ENCODE assay signal across 19 cellular contexts in genomic region chr5:105929865-105930264, GRCh38.
A peak's percentile ranks its signal among the peaks of the same experiment; 100 is the strongest.
DNase-seq lines count a peak whose midpoint lies in the region; ATAC-seq, FAIRE-seq and TF ChIP-seq lines count a peak whose summit lies in the region.
"Had no signal": no experiment of that assay in that cellular context is flagged by ENCODE, and none has a peak within 500 bp of the region (broad histone marks: within the 10 kb centered on the region; RNA-seq: fewer than 3 reads in every experiment).

No MANE protein-coding gene starts in this region.

- H4K5ac ChIP-seq in IMR-90 (ENCODE audit: low read depth, low read length), result no peak overlapping the region

- no peaks in the 10 kb centered on the region for H3K36me3 ChIP-seq in HepG2 (replicated peaks in 1 of 2; ENCODE audit: control insufficient read depth in 1 of 2, insufficient read depth in 2 of 2, low read length in 2 of 2)
- H3K36me3 ChIP-seq in right lobe of liver, result no peaks in the 10 kb centered on the region
- H3K36me3 ChIP-seq in IMR-90 (ENCODE audit: control insufficient read depth, insufficient read depth, low read length), result no peaks in the 10 kb centered on the region
- H3K36me3 ChIP-seq in uterus, result no peaks in the 10 kb centered on the region
- H3K36me3 ChIP-seq in thyroid gland, result no peaks in the 10 kb centered on the region
- H3K36me3 ChIP-seq: BLaER1 treated with 17β-estradiol and CSF1 and Interleukin-3, amounts not matched to agents 10 nM and 100 nM had no signal

- H4K8ac ChIP-seq in IMR-90 (ENCODE audit: low read depth in 2 of 2, low read length in 2 of 2), result no peak overlapping the region

- TF ChIP-seq CTCF in HepG2 (CRISPR knock-in tag; IDR thresholded peaks at IDR 0.05) (no peak), right lobe of liver (IDR thresholded peaks at IDR 0.05) (no peak), IMR-90 (conservative IDR thresholded peaks at IDR 0.05; ENCODE audit: low read depth, low read length) (no peak), uterus (IDR thresholded peaks at IDR 0.05) (no peak), thyroid gland (IDR thresholded peaks at IDR 0.05) (no peak)

- POLR2A ChIA-PET in HepG2 (lab: Yijun Ruan, JAX), result no interaction called here
- POLR2A ChIA-PET in IMR-90 (lab: Charles Lee; ENCODE audit: unreplicated experiment), result no interaction called here

- H2AK9ac ChIP-seq in IMR-90 (replicated peaks; ENCODE audit: low read depth, low read length, poor library complexity), result no peak overlapping the region

- no peak overlapping the region for H2BK15ac ChIP-seq in IMR-90 (ENCODE audit: low read depth, low read length)

- no peak overlapping the region for H2BK5ac ChIP-seq in IMR-90 (ENCODE audit: low read depth, low read length, poor library complexity, severe bottlenecking)

- H3K4me3 ChIP-seq in HepG2 (replicated peaks in 1 of 3; ENCODE audit: insufficient read depth in 1 of 3, low read depth in 2 of 3, low read length in 3 of 3) (no peak overlapping the region), right lobe of liver (no peak overlapping the region), IMR-90 (ENCODE audit: insufficient read depth, low read depth, low read length) (no peak overlapping the region), uterus (no peak overlapping the region), thyroid gland (replicated peaks in 1 of 3) (no peak overlapping the region)
- H3K4me3 ChIP-seq: BLaER1 treated with 17β-estradiol and CSF1 and Interleukin-3, amounts not matched to agents 10 nM and 100 nM had no signal

- no peaks in the 10 kb centered on the region for H3K9me1 ChIP-seq in IMR-90 (ENCODE audit: insufficient read depth, low read length)

- dilution Hi-C loops in IMR-90 (cut with HindIII; ENCODE audit: low sequenced_read_pairs, unreplicated experiment), result no loop called here

- FAIRE-seq in HepG2 (lab: Jason Lieb, UNC) (no peak), colon (lab: Jason Lieb, UNC) (peak; percentile 24)
- FAIRE-seq: D721Med, GM12891, GM19239 had no signal

- 0% methylated on average over 1 of the region's 1 CpG for WGBS in HepG2 (ENCODE audit: low lambda C conversion rate)
- 11% methylated on average over 1 of the region's 1 CpG for WGBS in right lobe of liver (ENCODE audit: insufficient coverage, low coverage, low lambda C conversion rate, missing lambda C conversion rate)
- whole genome bisulfite sequencing in IMR-90 (ENCODE audit: extremely low coverage in 2 of 2, insufficient read length in 1 of 2), 2 experiments, result no CpG with 5 or more reads among the region's 1 CpG
- WGBS in thyroid gland, 2 donors, result 77 to 79% methylated on average over 1 of the region's 1 CpG

- H3K4me2 ChIP-seq in HepG2 (ENCODE audit: low read depth, low read length) (no peak overlapping the region), IMR-90 (ENCODE audit: low read depth, low read length) (no peak overlapping the region)
- H3K4me2 ChIP-seq: BLaER1 treated with 17β-estradiol and CSF1 and Interleukin-3, amounts not matched to agents 10 nM and 100 nM had no signal

- TF ChIP-seq EP300 in HepG2 (IDR thresholded peaks at IDR 0.05; ENCODE audit: low read depth in 2 of 2, low read length in 2 of 2) (no peak), HepG2 (CRISPR knock-in tag; IDR thresholded peaks at IDR 0.05; ENCODE audit: borderline replicate concordance) (no peak)

- TF ChIP-seq RAD21 in HepG2 (CRISPR knock-in tag; IDR thresholded peaks at IDR 0.05) (no peak), IMR-90 (IDR thresholded peaks at IDR 0.05; ENCODE audit: low read length) (no peak)

- H2BK120ac ChIP-seq in IMR-90 (ENCODE audit: low read depth, low read length), result no peak overlapping the region

- H2AFZ ChIP-seq in HepG2 (ENCODE audit: low read length), result no peak overlapping the region
- H2AFZ ChIP-seq in IMR-90 (replicated peaks; ENCODE audit: low read length, poor library complexity), result no peak overlapping the region

- no peak overlapping the region for H3K4ac ChIP-seq in IMR-90 (ENCODE audit: low read depth, low read length)

- in situ Hi-C loops in HepG2 (cut with HindIII; ENCODE audit: extremely low pct_ligation_motif_present, low pct_unique_long_range_greater_than_20kb), result no loop called here
- in situ Hi-C loops in IMR-90 (cut with MboI; ENCODE audit: low sequenced_read_pairs), result no loop called here

- H2AK5ac ChIP-seq in IMR-90 (ENCODE audit: low read depth, low read length), result no peak overlapping the region

- no peak overlapping the region for H4K91ac ChIP-seq in IMR-90 (ENCODE audit: insufficient read depth, low read depth, low read length)

- no peaks in the 10 kb centered on the region for H4K20me1 ChIP-seq in HepG2 (ENCODE audit: insufficient read depth, low read length)
- H4K20me1 ChIP-seq in IMR-90 (ENCODE audit: insufficient read depth, low read length), result no peaks in the 10 kb centered on the region
- H4K20me1 ChIP-seq: BLaER1 treated with 17β-estradiol and CSF1 and Interleukin-3, amounts not matched to agents 10 nM and 100 nM had no signal

- intact Hi-C loops in HepG2 (cut with micrococcal nuclease; ENCODE audit: unreplicated experiment) (no loop called here), right lobe of liver (cut with DNase I) (no loop called here), IMR-90 (cut with micrococcal nuclease) (no loop called here), uterus (cut with DNase I; ENCODE audit: low total_unique reads) (no loop called here), thyroid gland (cut with DNase I) (no loop called here)

- no TSS peak for BruUV-seq in HepG2 (replicated peaks; lab: Mats Ljungman, UMichigan)
- BruUV-seq in IMR-90 (replicated peaks; lab: Mats Ljungman, UMichigan), result no TSS peak

- ATAC-seq in HepG2, result no peak
- ATAC-seq in right lobe of liver, result no peak
- no peak for ATAC-seq in IMR-90 (ENCODE audit: low read depth)
- ATAC-seq: CD8-positive, alpha-beta T cell had no signal

- H3K79me2 ChIP-seq in HepG2 (ENCODE audit: insufficient read depth, low read length), result no peaks in the 10 kb centered on the region

- CTCF ChIA-PET in HepG2 (lab: Yijun Ruan, JAX; ENCODE audit: low intra/inter-chr PET ratio, low total read pairs), result no interaction called here
- CTCF ChIA-PET in IMR-90 (lab: Yijun Ruan, JAX), result no interaction called here

- H3K14ac ChIP-seq in IMR-90 (replicated peaks; ENCODE audit: low read depth, low read length), result no peak overlapping the region

- no peak overlapping the region for H2BK20ac ChIP-seq in IMR-90 (ENCODE audit: low read depth, low read length)

- no peak overlapping the region for H3K23ac ChIP-seq in IMR-90 (ENCODE audit: low read depth, low read length)

- TF ChIP-seq POLR2A in HepG2 (IDR thresholded peaks at IDR 0.05; ENCODE audit: insufficient read depth in 1 of 2, low read depth in 2 of 2, low read length in 2 of 2), result no peak
- TF ChIP-seq POLR2A in right lobe of liver (IDR thresholded peaks at IDR 0.05), result no peak
- TF ChIP-seq POLR2A in IMR-90 (IDR thresholded peaks at IDR 0.05; ENCODE audit: low read depth, low read length), result no peak
- no peak for TF ChIP-seq POLR2A in uterus (IDR thresholded peaks at IDR 0.05)
- TF ChIP-seq POLR2A in thyroid gland (IDR thresholded peaks at IDR 0.05), result no peak

- no peak overlapping the region for H3K56ac ChIP-seq in IMR-90 (ENCODE audit: extremely low read depth, insufficient read depth, low read length)

- H3K4me1 ChIP-seq in HepG2 (ENCODE audit: insufficient read depth, low read length) (no peaks in the 10 kb centered on the region), right lobe of liver (no peaks in the 10 kb centered on the region), IMR-90 (ENCODE audit: control insufficient read depth, insufficient read depth, low read length) (no peaks in the 10 kb centered on the region; the same call in 1 of the 2 replicates), uterus (no peaks in the 10 kb centered on the region), thyroid gland (no peaks in the 10 kb centered on the region)
- H3K4me1 ChIP-seq: BLaER1 treated with 17β-estradiol and CSF1 and Interleukin-3, amounts not matched to agents 10 nM and 100 nM; Caco-2 had no signal

- H3K18ac ChIP-seq in IMR-90 (ENCODE audit: low read depth, low read length), result no peak overlapping the region

- no peaks in the 10 kb centered on the region for H3K79me1 ChIP-seq in IMR-90 (ENCODE audit: low read depth in 1 of 2, low read length in 2 of 2)

- H3K9ac ChIP-seq in HepG2 (ENCODE audit: insufficient read depth, low read depth, low read length) (no peak overlapping the region), IMR-90 (ENCODE audit: low read depth, low read length) (no peak overlapping the region)
- H3K9ac ChIP-seq: BLaER1 treated with 17β-estradiol and CSF1 and Interleukin-3, amounts not matched to agents 10 nM and 100 nM had no signal

- DNase-seq in HepG2 (ENCODE audit: low spot score) (no peak), right lobe of liver (no peak), IMR-90 (no peak), uterus (no peak), thyroid gland (no peak)
- DNase-seq: AML-193; Caco-2; Calu3; CD4-positive, alpha-beta T cell; CD8-positive, alpha-beta T cell; DMS79 treated with DMSO at 0.1 percent for 48 hours; GF-D8 had no signal

- no peaks in the 10 kb centered on the region for H3K9me3 ChIP-seq in HepG2 (ENCODE audit: low read length)
- H3K9me3 ChIP-seq in right lobe of liver, result no peaks in the 10 kb centered on the region
- no peaks in the 10 kb centered on the region for H3K9me3 ChIP-seq in IMR-90 (ENCODE audit: control insufficient read depth, insufficient read depth, low read length)
- no peaks in the 10 kb centered on the region for H3K9me3 ChIP-seq in uterus
- H3K9me3 ChIP-seq in thyroid gland, result no peaks in the 10 kb centered on the region
- H3K9me3 ChIP-seq: BLaER1 treated with 17β-estradiol and CSF1 and Interleukin-3, amounts not matched to agents 10 nM and 100 nM; Caco-2 had no signal

- H3K27ac ChIP-seq in HepG2 (ENCODE audit: extremely low read length, insufficient read depth, low read length), result no peak overlapping the region
- no peak overlapping the region for H3K27ac ChIP-seq in right lobe of liver
- no peak overlapping the region for H3K27ac ChIP-seq in IMR-90 (ENCODE audit: insufficient read depth, low read length)
- H3K27ac ChIP-seq in uterus, result no peak overlapping the region
- no peak overlapping the region for H3K27ac ChIP-seq in thyroid gland
- H3K27ac ChIP-seq: 22Rv1; BLaER1 treated with 17β-estradiol and CSF1 and Interleukin-3, amounts not matched to agents 10 nM and 100 nM; C4-2B had no signal

- no peaks in the 10 kb centered on the region for H3K27me3 ChIP-seq in HepG2 (ENCODE audit: control insufficient read depth in 1 of 2, insufficient read depth in 2 of 2, low read length in 2 of 2)
- H3K27me3 ChIP-seq in right lobe of liver, result no peaks in the 10 kb centered on the region
- no peaks in the 10 kb centered on the region for H3K27me3 ChIP-seq in IMR-90 (ENCODE audit: control insufficient read depth, insufficient read depth, low read length)
- no peaks in the 10 kb centered on the region for H3K27me3 ChIP-seq in uterus
- H3K27me3 ChIP-seq in thyroid gland, result no peaks in the 10 kb centered on the region
- H3K27me3 ChIP-seq: BLaER1 treated with 17β-estradiol and CSF1 and Interleukin-3, amounts not matched to agents 10 nM and 100 nM had no signal

TF ChIP-seq in IMR-90, 13 proteins besides CTCF, POLR2A, EP300 and RAD21:
- TF ChIP-seq RCOR1 (IDR thresholded peaks at IDR 0.05; ENCODE audit: insufficient replicate concordance, low read length) (no peak), CEBPB (IDR thresholded peaks at IDR 0.05; ENCODE audit: low read depth, low read length) (no peak), MAFK (IDR thresholded peaks at IDR 0.05; ENCODE audit: low read depth, low read length) (peak; percentile 81)
TF ChIP-seq in IMR-90: peak in this region for 1.
